In genomic region chr6:103675807-103676406, GRCh38 we compare ENCODE assay signal across 14 cellular contexts.
DNase-seq lines count a peak whose midpoint lies in the region; ATAC-seq and TF ChIP-seq lines count a peak whose summit lies in the region.
"Had no signal": no experiment of that assay in that cellular context is flagged by ENCODE, and none has a peak within 500 bp of the region (broad histone marks: within the 10 kb centered on the region; RNA-seq: fewer than 3 reads in every experiment).

No MANE protein-coding gene starts in this region.

- H3K9ac ChIP-seq in mesenchymal stem cell (ENCODE audit: low read length), result peak overlapping the region; percentile 73

- no peak overlapping the region for H2BK5ac ChIP-seq in mesenchymal stem cell (ENCODE audit: low read depth, low read length, poor library complexity, severe bottlenecking)

- no peak overlapping the region for H3K23ac ChIP-seq in mesenchymal stem cell (ENCODE audit: low read length in 2 of 2)

- in situ Hi-C loops in astrocyte of the cerebellum (cut with HindIII; ENCODE audit: low sequenced_read_pairs), result no loop called here

- no peak for ATAC-seq in HG02642 (IDR thresholded peaks at IDR 0.05; ENCODE audit: poor library complexity, unreplicated experiment)
- ATAC-seq: T-cell had no signal

- H2BK12ac ChIP-seq in mesenchymal stem cell (ENCODE audit: low read length in 2 of 2), result no peak overlapping the region

- H3K79me1 ChIP-seq in mesenchymal stem cell (replicated peaks; ENCODE audit: low read length, poor library complexity, severe bottlenecking), result no peaks in the 10 kb centered on the region

- peaks cover 2% of the 10 kb centered on the region for H3K4me1 ChIP-seq in mesenchymal stem cell (ENCODE audit: control insufficient read depth, insufficient read depth, low read depth, low read length)
- H3K4me1 ChIP-seq: HAP-1 had no signal

- no peak overlapping the region for H4K91ac ChIP-seq in mesenchymal stem cell (ENCODE audit: low read length)

- DNase-seq in DMS53 (lab: John Stamatoyannopoulos, UW) (peak; percentile 21), LoVo (ENCODE audit: low spot score) (peak; percentile 8), astrocyte of the cerebellum (ENCODE audit: low read depth) (peak; percentile 8), mesenchymal stem cell (peak; percentile 65), iPS-NIHi11 (ENCODE audit: low spot score) (no peak), NAMALWA (ENCODE audit: low spot score) (no peak)
- DNase-seq in central memory CD4-positive, alpha-beta T cell, result no peak
- DNase-seq: activated CD8-positive, alpha-beta memory T cell treated with anti-CD3 and anti-CD28 coated beads for 24 hours; glutamatergic neuron; ovary; stimulated activated naive CD4-positive, alpha-beta T cell; T-cell had no signal

- no peak overlapping the region for H3K18ac ChIP-seq in mesenchymal stem cell (ENCODE audit: low read depth in 1 of 2, low read length in 2 of 2)

- no peak overlapping the region for H3K27ac ChIP-seq in mesenchymal stem cell (ENCODE audit: low read length, poor library complexity, severe bottlenecking)
- H3K27ac ChIP-seq: ovary had no signal

- no peak overlapping the region for H3K14ac ChIP-seq in mesenchymal stem cell (ENCODE audit: low read length in 2 of 2)

- WGBS in mesenchymal stem cell, result 100% methylated on average over 1 of the region's 1 CpG

- no peaks in the 10 kb centered on the region for H3K27me3 ChIP-seq in mesenchymal stem cell (ENCODE audit: control insufficient read depth in 1 of 2, insufficient read depth in 1 of 2, low read length in 2 of 2)
- H3K27me3 ChIP-seq: ovary had no signal

- no peak for TF ChIP-seq CTCF in astrocyte of the cerebellum (IDR thresholded peaks at IDR 0.05; ENCODE audit: low read depth, low read length, missing control alignments)

- H2BK120ac ChIP-seq in mesenchymal stem cell (ENCODE audit: low read depth, low read length), result no peak overlapping the region

- peak overlapping the region; percentile 41 for H3K4me2 ChIP-seq in mesenchymal stem cell (ENCODE audit: low read length, poor library complexity, severe bottlenecking)

- H3K9me3 ChIP-seq in mesenchymal stem cell (ENCODE audit: control insufficient read depth, low read length), result no peaks in the 10 kb centered on the region
- H3K9me3 ChIP-seq: HAP-1, ovary had no signal

- peak overlapping the region; percentile 67 for H4K8ac ChIP-seq in mesenchymal stem cell (ENCODE audit: low read length)

- H2AFZ ChIP-seq in mesenchymal stem cell (ENCODE audit: low read depth, low read length), result no peak overlapping the region

- H3K36me3 ChIP-seq in mesenchymal stem cell (ENCODE audit: control insufficient read depth in 1 of 2, insufficient read depth in 2 of 2, low read depth in 1 of 2, low read length in 2 of 2), result no peaks in the 10 kb centered on the region
- H3K36me3 ChIP-seq: HAP-1, ovary had no signal

- no peak overlapping the region for H2BK15ac ChIP-seq in mesenchymal stem cell (ENCODE audit: low read depth, poor library complexity, severe bottlenecking)

- no peak overlapping the region for H3K4ac ChIP-seq in mesenchymal stem cell (ENCODE audit: low read depth in 1 of 2, low read length in 2 of 2)

- no peak overlapping the region for H2AK5ac ChIP-seq in mesenchymal stem cell (ENCODE audit: low read length, severe bottlenecking)

- H3K4me3 ChIP-seq in astrocyte of the cerebellum (ENCODE audit: low read depth, low read length) (no peak overlapping the region), mesenchymal stem cell (ENCODE audit: insufficient read depth in 1 of 2, low read depth in 1 of 2, low read length in 2 of 2) (peak overlapping the region in 1 of 2 experiments; percentile 38)
- H3K4me3 ChIP-seq: HAP-1, ovary had no signal

Comparison
In these comparisons a context has a peak if more than half of its experiments do, and no peak if none do; other contexts are left out.
1. DNase-seq: peak in DMS53 (single experiment), LoVo (single experiment), astrocyte of the cerebellum (single experiment) and mesenchymal stem cell (single experiment); none in iPS-NIHi11 (single experiment), central memory CD4-positive, alpha-beta T cell (single experiment) and NAMALWA (single experiment).